In the genomic region with DNA sequence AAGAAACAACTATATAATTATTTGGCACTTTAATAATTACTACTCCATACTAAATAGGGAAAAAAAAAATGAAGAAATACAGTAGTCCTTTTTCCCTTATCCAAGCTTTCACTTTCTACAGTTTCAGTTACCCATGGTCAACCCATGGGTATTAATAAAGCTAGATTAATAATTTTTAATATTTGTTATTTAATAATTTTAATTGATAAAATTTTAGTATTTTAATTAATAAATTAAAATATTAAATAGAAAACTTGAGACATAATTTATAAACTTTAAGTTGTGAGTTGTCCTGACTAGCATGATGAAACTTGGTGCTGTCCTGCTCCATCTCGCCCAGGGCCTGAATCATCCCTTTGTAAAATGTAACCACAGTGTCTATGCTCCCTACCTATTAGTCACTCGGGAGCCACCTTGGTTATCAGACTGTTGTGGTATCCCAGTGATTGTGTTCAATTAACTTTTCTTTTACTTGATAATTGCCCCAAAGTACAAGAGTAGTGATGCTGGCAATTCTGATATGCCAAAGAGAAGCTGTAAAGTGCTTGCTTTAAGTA, we compare ENCODE assay signal across 18 cellular contexts.
DNase-seq lines count a peak whose midpoint lies in the region; ATAC-seq, FAIRE-seq and TF ChIP-seq lines count a peak whose summit lies in the region.
"Had no signal": no experiment of that assay in that cellular context is flagged by ENCODE, and none has a peak within 500 bp of the region (broad histone marks: within the 10 kb centered on the region; RNA-seq: fewer than 3 reads in every experiment).

No MANE protein-coding gene starts in this region.

- H3F3A ChIP-seq in GM23338 (replicated peaks; ENCODE audit: low read depth), result no peaks in the 10 kb centered on the region

- no peaks in the 10 kb centered on the region for H3K9me2 ChIP-seq in GM23338 (ENCODE audit: insufficient read depth)

- no peaks in the 10 kb centered on the region for H3K9me3 Mint-ChIP-seq in GM23338
- H3K9me3 Mint-ChIP-seq: nephron progenitor cell had no signal

- peaks cover 99% of the 10 kb centered on the region for H3K79me2 ChIP-seq in GM23338 (replicated peaks; ENCODE audit: insufficient read depth)

- peaks cover 13% of the 10 kb centered on the region for H3K36me3 ChIP-seq in GM23338 (ENCODE audit: insufficient read depth)
- H3K36me3 ChIP-seq in uterus, result no peaks in the 10 kb centered on the region

- H2AFZ ChIP-seq in GM23338, result no peak overlapping the region

- no peak for TF ChIP-seq POLR2A in uterus (IDR thresholded peaks at IDR 0.05)

- no peak for TF ChIP-seq CTCF in GM23338 (conservative IDR thresholded peaks at IDR 0.05; ENCODE audit: low read depth in 2 of 2)
- TF ChIP-seq CTCF in fibroblast of villous mesenchyme (IDR thresholded peaks at IDR 0.05; ENCODE audit: insufficient read depth, low read depth, low read length), result no peak
- no peak for TF ChIP-seq CTCF in uterus (IDR thresholded peaks at IDR 0.05)

- intact Hi-C loops in uterus (cut with DNase I; ENCODE audit: low total_unique reads), result no loop called here

- H3K4me1 Mint-ChIP-seq in GM23338, result peaks cover 36% of the 10 kb centered on the region

- H3K27me3 ChIP-seq in GM23338 (ENCODE audit: insufficient read depth) (no peaks in the 10 kb centered on the region), uterus (no peaks in the 10 kb centered on the region)
- H3K27me3 ChIP-seq: esophagus muscularis mucosa had no signal

- peak overlapping the region; percentile 26; the same call in 1 of the 2 replicates for H3K27ac ChIP-seq in GM23338 (ENCODE audit: low read depth)
- H3K27ac ChIP-seq in uterus, result no peak overlapping the region
- H3K27ac ChIP-seq: esophagus muscularis mucosa, thoracic aorta had no signal

- FAIRE-seq in A204.1 (lab: Jason Lieb, UNC), result peak; percentile 60
- FAIRE-seq: H1 had no signal

- H3K4me1 ChIP-seq in GM23338 (ENCODE audit: insufficient read depth) (peaks cover 29% of the 10 kb centered on the region), uterus (no peaks in the 10 kb centered on the region)

- no peak for ATAC-seq in GM23338
- ATAC-seq in GM18868 (IDR thresholded peaks at IDR 0.05; ENCODE audit: unreplicated experiment), result no peak
- no peak for ATAC-seq in HG03520 (IDR thresholded peaks at IDR 0.05; ENCODE audit: unreplicated experiment)
- ATAC-seq: activated CD8-positive, alpha-beta T cell treated with anti-CD3 and anti-CD28 coated beads, Interleukin-2, amount 10 ng/mL, durations not matched to agents 7 days and 5 days had no signal

- no peak overlapping the region for H3K4me3 ChIP-seq in GM23338
- no peak overlapping the region for H3K4me3 ChIP-seq in fibroblast of villous mesenchyme (ENCODE audit: low read depth, low read length)
- no peak overlapping the region for H3K4me3 ChIP-seq in uterus
- H3K4me3 ChIP-seq: esophagus muscularis mucosa, lung, thoracic aorta had no signal

- peaks cover 37% of the 10 kb centered on the region for H3K36me3 Mint-ChIP-seq in GM23338 (ENCODE audit: low read depth)

- H3K4me3 Mint-ChIP-seq in GM23338, result no peak overlapping the region
- H3K4me3 Mint-ChIP-seq: activated CD8-positive, alpha-beta T cell treated with anti-CD3 and anti-CD28 coated beads, Interleukin-2, amount 10 ng/mL, durations not matched to agents 7 days and 5 days; nephron progenitor cell had no signal

- no peak overlapping the region for H3K4me2 ChIP-seq in GM23338

- H3K27ac Mint-ChIP-seq in GM23338, result no peak overlapping the region
- H3K27ac Mint-ChIP-seq: activated CD8-positive, alpha-beta T cell treated with anti-CD3 and anti-CD28 coated beads, Interleukin-2, amount 10 ng/mL, durations not matched to agents 7 days and 5 days had no signal

- DNase-seq in GM23338 (ENCODE audit: low spot score), result no peak
- DNase-seq in SW480 (ENCODE audit: low spot score), result peak; percentile 44
- DNase-seq in fibroblast of villous mesenchyme (ENCODE audit: low read depth), result peak; percentile 51
- DNase-seq in uterus, result no peak
- DNase-seq in DMS79 (lab: John Stamatoyannopoulos, UW), result no peak
- DNase-seq: activated CD8-positive, alpha-beta T cell treated with anti-CD3 and anti-CD28 coated beads, Interleukin-2, amount 10 ng/mL, durations not matched to agents 7 days and 5 days; amniotic stem cell; Caco-2; NCI-H1105 treated with DMSO at 0.1 percent for 48 hours; NCI-H2171; nephron progenitor cell had no signal

- peaks cover 9% of the 10 kb centered on the region for H3K27me3 Mint-ChIP-seq in GM23338 (ENCODE audit: insufficient read depth, low read depth, poor library complexity)

- peaks cover 31% of the 10 kb centered on the region for H4K20me1 ChIP-seq in GM23338 (replicated peaks; ENCODE audit: insufficient read depth)

- H3K9me3 ChIP-seq in uterus, result no peaks in the 10 kb centered on the region
- H3K9me3 ChIP-seq: Caco-2, esophagus muscularis mucosa, thoracic aorta had no signal

TF ChIP-seq in GM23338, 12 proteins besides CTCF, POLR2A, EP300 and RAD21 (continues in another document):
- TF ChIP-seq CREB1 (CRISPR knock-in tag; IDR thresholded peaks at IDR 0.05; ENCODE audit: low read depth) (no peak), JUNB (IDR thresholded peaks at IDR 0.05; ENCODE audit: unreplicated experiment) (no peak), EZH2phosphoT487 (IDR thresholded peaks at IDR 0.05; ENCODE audit: unreplicated experiment) (no peak)
- TF ChIP-seq, protein P1, sequence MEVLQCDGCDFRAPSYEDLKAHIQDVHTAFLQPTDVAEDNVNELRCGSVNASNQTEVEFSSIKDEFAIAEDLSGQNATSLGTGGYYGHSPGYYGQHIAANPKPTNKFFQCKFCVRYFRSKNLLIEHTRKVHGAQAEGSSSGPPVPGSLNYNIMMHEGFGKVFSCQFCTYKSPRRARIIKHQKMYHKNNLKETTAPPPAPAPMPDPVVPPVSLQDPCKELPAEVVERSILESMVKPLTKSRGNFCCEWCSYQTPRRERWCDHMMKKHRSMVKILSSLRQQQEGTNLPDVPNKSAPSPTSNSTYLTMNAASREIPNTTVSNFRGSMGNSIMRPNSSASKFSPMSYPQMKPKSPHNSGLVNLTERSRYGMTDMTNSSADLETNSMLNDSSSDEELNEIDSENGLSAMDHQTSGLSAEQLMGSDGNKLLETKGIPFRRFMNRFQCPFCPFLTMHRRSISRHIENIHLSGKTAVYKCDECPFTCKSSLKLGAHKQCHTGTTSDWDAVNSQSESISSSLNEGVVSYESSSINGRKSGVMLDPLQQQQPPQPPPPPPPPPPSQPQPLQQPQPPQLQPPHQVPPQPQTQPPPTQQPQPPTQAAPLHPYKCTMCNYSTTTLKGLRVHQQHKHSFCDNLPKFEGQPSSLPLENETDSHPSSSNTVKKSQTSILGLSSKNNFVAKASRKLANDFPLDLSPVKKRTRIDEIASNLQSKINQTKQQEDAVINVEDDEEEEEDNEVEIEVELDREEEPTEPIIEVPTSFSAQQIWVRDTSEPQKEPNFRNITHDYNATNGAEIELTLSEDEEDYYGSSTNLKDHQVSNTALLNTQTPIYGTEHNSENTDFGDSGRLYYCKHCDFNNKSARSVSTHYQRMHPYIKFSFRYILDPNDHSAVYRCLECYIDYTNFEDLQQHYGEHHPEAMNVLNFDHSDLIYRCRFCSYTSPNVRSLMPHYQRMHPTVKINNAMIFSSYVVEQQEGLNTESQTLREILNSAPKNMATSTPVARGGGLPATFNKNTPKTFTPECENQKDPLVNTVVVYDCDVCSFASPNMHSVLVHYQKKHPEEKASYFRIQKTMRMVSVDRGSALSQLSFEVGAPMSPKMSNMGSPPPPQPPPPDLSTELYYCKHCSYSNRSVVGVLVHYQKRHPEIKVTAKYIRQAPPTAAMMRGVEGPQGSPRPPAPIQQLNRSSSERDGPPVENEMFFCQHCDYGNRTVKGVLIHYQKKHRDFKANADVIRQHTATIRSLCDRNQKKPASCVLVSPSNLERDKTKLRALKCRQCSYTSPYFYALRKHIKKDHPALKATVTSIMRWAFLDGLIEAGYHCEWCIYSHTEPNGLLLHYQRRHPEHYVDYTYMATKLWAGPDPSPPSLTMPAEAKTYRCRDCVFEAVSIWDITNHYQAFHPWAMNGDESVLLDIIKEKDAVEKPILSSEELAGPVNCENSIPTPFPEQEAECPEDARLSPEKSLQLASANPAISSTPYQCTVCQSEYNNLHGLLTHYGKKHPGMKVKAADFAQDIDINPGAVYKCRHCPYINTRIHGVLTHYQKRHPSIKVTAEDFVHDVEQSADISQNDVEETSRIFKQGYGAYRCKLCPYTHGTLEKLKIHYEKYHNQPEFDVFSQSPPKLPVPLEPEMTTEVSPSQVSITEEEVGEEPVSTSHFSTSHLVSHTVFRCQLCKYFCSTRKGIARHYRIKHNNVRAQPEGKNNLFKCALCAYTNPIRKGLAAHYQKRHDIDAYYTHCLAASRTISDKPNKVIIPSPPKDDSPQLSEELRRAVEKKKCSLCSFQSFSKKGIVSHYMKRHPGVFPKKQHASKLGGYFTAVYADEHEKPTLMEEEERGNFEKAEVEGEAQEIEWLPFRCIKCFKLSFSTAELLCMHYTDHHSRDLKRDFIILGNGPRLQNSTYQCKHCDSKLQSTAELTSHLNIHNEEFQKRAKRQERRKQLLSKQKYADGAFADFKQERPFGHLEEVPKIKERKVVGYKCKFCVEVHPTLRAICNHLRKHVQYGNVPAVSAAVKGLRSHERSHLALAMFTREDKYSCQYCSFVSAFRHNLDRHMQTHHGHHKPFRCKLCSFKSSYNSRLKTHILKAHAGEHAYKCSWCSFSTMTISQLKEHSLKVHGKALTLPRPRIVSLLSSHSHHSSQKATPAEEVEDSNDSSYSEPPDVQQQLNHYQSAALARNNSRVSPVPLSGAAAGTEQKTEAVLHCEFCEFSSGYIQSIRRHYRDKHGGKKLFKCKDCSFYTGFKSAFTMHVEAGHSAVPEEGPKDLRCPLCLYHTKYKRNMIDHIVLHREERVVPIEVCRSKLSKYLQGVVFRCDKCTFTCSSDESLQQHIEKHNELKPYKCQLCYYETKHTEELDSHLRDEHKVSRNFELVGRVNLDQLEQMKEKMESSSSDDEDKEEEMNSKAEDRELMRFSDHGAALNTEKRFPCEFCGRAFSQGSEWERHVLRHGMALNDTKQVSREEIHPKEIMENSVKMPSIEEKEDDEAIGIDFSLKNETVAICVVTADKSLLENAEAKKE (CRISPR knock-in tag; IDR thresholded peaks at IDR 0.05), result no peak

Comparison
In these comparisons a context has a peak if more than half of its experiments do, and no peak if none do; other contexts are left out.
1. DNase-seq: peak in SW480 (single experiment) and fibroblast of villous mesenchyme (single experiment); none in GM23338 (single experiment), uterus (0 of 2) and DMS79 (single experiment).